Comparison of ENCODE assay signal across 8 cellular contexts in the genomic region with DNA sequence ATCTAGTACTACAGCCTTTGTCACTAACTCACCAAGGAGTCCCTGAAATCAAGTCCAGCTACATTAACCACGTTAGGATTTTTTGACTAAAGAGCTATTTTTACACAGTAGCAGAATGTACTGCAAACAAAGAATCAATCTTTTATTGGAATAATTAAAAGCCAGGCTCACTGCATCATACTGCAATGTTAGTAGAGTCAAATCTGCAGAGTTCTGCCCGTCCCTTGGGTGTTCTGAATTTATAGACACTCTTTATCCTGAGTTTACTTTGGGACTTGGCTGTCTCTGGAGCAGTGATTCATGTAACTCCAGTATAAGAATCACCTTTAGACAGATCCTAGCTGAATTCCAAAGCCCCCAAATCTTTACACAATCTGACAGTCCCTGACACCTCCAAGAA.
"Had no signal": no experiment of that assay in that cellular context is flagged by ENCODE, and none has a peak within 500 bp of the region (broad histone marks: within the 10 kb centered on the region; RNA-seq: fewer than 3 reads in every experiment).

No MANE protein-coding gene starts in this region.

- H2AFZ ChIP-seq: GM23248 had no signal

- H3K36me3 ChIP-seq: HAP-1 had no signal

- H3K9me3 ChIP-seq: HAP-1 had no signal

- H3K4me3 ChIP-seq: GM23248, HAP-1 had no signal

- H3K27ac ChIP-seq: GM23248, HL-60 had no signal

- ATAC-seq: HCT116, HepG2 had no signal

- H3K4me1 ChIP-seq: HAP-1 had no signal

- DNase-seq: GM23248, GOT3, H7, HFFc6 had no signal

- H3K9ac ChIP-seq: GM23248 had no signal
